8 cellular contexts compared by ENCODE assay signal in the genomic region with DNA sequence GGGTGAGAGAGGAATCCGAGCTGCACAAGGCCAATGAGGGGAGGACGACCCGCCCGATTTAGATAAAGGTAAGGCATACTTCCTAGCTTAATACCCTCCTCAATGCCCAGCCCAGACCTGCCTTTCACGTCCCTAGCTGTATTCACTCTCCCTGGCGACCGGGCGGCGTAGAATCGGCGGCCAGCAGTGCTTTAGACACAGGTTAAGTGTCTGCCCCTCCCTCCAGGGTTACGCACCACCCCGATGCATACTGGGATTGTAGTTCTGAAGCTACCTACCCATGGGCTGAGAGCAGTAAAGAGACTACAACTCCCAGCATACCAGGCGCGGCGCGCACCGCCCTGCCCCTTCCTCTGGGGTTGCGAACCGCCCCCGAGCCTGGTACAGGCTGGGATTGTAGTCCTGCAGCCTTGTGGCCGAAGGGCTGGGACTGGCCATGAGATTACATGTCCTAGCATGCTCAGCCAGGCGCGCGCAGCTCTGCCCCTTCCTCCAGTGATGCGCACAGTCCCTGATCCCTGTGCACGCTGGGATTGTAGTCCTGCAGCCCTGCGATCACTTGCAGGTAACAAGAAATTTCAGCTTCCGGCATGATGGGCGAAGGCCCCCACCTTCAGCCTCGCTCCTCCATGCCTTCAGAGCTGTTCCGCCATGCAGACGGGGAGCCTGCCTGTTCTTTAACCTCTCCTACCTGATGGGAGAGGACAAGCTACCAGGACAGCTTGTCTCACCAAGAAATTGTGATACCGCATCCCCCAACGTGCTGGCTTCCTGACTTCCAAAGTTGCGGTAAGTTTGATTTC. TPM values are rescaled to one million over a fixed set of nuclear protein-coding genes. Genes with fewer than 3 reads are reported as not detected.
A peak's percentile ranks its signal among the peaks of the same experiment; 100 is the strongest.
DNase-seq lines count a peak whose midpoint lies in the region; ATAC-seq and TF ChIP-seq lines count a peak whose summit lies in the region.

No MANE protein-coding gene starts in this region.

- H3K27ac Mint-ChIP-seq in activated B cell treated with CpG ODN at 0.5 μM for 24 hours = peak overlapping the region; percentile 88

- H3K27me3 Mint-ChIP-seq in activated B cell treated with CpG ODN at 0.5 μM for 24 hours = no peaks in the 10 kb centered on the region

- TF ChIP-seq CTCF in AG09309 (IDR thresholded peaks at IDR 0.05; ENCODE audit: control insufficient read depth, insufficient read depth, low read depth, low read length, missing control alignments) = peak; percentile 4
- TF ChIP-seq CTCF in activated B cell treated with CpG ODN at 0.5 μM for 24 hours (IDR thresholded peaks at IDR 0.05) = no peak

- peaks cover 22% of the 10 kb centered on the region for H3K36me3 Mint-ChIP-seq in activated B cell treated with CpG ODN at 0.5 μM for 24 hours (ENCODE audit: low read depth)

- CTCF ChIA-PET in activated B cell treated with CpG ODN at 0.5 μM for 24 hours (lab: Charles Lee) = interaction anchor here (0.7 to 1.0 kb wide), 2 partner anchors 89 to 156 kb away, joined by 3 to 4 read pairs; a partner anchor contains a TSS

- peak overlapping the region; percentile 97 for H3K4me3 Mint-ChIP-seq in activated B cell treated with CpG ODN at 0.5 μM for 24 hours

- H3K9me3 Mint-ChIP-seq in activated B cell treated with CpG ODN at 0.5 μM for 24 hours = no peaks in the 10 kb centered on the region

- ATAC-seq in GM19023 (IDR thresholded peaks at IDR 0.05; ENCODE audit: unreplicated experiment) (peak; percentile 95), HG03196 (IDR thresholded peaks at IDR 0.05; ENCODE audit: unreplicated experiment) (peak; percentile 98), activated B cell treated with CpG ODN at 0.5 μM for 24 hours (ENCODE audit: low read depth) (peak; percentile 99)

- intact Hi-C loops in activated B cell treated with CpG ODN at 0.5 μM for 24 hours (cut with micrococcal nuclease) = loop anchor here (1.0 to 2.0 kb wide), 10 partner anchors 43 to 390 kb away; a partner anchor contains a TSS

- POLR2A ChIA-PET in activated B cell treated with CpG ODN at 0.5 μM for 24 hours (lab: Charles Lee) = interaction anchor here (0.5 to 3.5 kb wide), 19 partner anchors 12 to 276 kb away, joined by 3 to 45 read pairs (median 5); a partner anchor contains a TSS

- peaks cover 45% of the 10 kb centered on the region for H3K4me1 Mint-ChIP-seq in activated B cell treated with CpG ODN at 0.5 μM for 24 hours

- DNase-seq in AG09309 (ENCODE audit: low read depth) (peak; percentile 94), NCI-H226 (peak; percentile 96), activated B cell treated with CpG ODN at 0.5 μM for 24 hours (peak; percentile 84), inferior parietal cortex (ENCODE audit: extremely low spot score) (peak; percentile 98), smooth muscle cell of the brain vasculature (ENCODE audit: low read depth, low spot score) (peak; percentile 96)
- peak; percentile 90 for DNase-seq in central memory CD4-positive, alpha-beta T cell

- peak overlapping the region; percentile 84 for H3K4me3 ChIP-seq in AG09309 (ENCODE audit: control insufficient read depth, low read depth, low read length)

RNA-seq across cellular contexts. Expression of a gene that starts 43.5 kb away (rescaled TPM):
- 11.8 and 13.4 TPM in 2 replicates for total RNA-seq in activated B cell treated with CpG ODN at 0.5 μM for 24 hours

RNA-seq across cellular contexts. Expression of a gene that starts 45.1 kb away (rescaled TPM):
- total RNA-seq in activated B cell treated with CpG ODN at 0.5 μM for 24 hours = 67.1 and 78.6 TPM in 2 replicates

Comparison
In these comparisons a context has a peak if more than half of its experiments do, and no peak if none do; other contexts are left out.
1. Peak in every context shown above with its lines: DNase-seq, ATAC-seq and H3K4me3 ChIP-seq.